Comparison of ENCODE assay signal across 14 cellular contexts in genomic region chr6:31307669-31308049, GRCh38. TPM values are rescaled to one million over a fixed set of nuclear protein-coding genes. Genes with fewer than 3 reads are reported as not detected.
DNase-seq lines count a peak whose midpoint lies in the region; ATAC-seq and TF ChIP-seq lines count a peak whose summit lies in the region.
"Had no signal": no experiment of that assay in that cellular context is flagged by ENCODE, and none has a peak within 500 bp of the region (broad histone marks: within the 10 kb centered on the region; RNA-seq: fewer than 3 reads in every experiment).

No MANE protein-coding gene starts in this region.

- H3K79me2 ChIP-seq in PC-3 (ENCODE audit: low read length) = no peaks in the 10 kb centered on the region

- no peak for DNase-seq in stimulated activated naive CD8-positive, alpha-beta T cell treated with anti-CD3 and anti-CD28 coated beads, Interleukin-15, Interleukin-2, amounts not matched to agents 100 U/mL and 50 U/mL, for 24 hours
- peak; percentile 11 for DNase-seq in dedifferentiated amniotic fluid mesenchymal stem cell (ENCODE audit: extremely low spot score)
- DNase-seq in neuronal stem cell (ENCODE audit: low spot score) = no peak
- DNase-seq in NCI-H1930 (lab: John Stamatoyannopoulos, UW) = no peak
- no peak for DNase-seq in COR-L47 (lab: John Stamatoyannopoulos, UW)
- no peak for DNase-seq in PC-3
- DNase-seq: SIG-M5 had no signal

- WGBS in neuronal stem cell (ENCODE audit: extremely low coverage in 2 of 2, insufficient read length in 2 of 2, insufficient replicate concordance in 1 of 2), 2 donors = no CpG with 5 or more reads among the region's 14 CpGs

- H3K4me3 ChIP-seq in neuronal stem cell (ENCODE audit: low read length in 2 of 2) = no peak overlapping the region
- no peak overlapping the region for H3K4me3 ChIP-seq in PC-3 (ENCODE audit: low read length)

- H3K27me3 ChIP-seq in neuronal stem cell (ENCODE audit: control insufficient read depth in 3 of 3, insufficient read depth in 3 of 3, low read depth in 1 of 3, low read length in 3 of 3) (peaks cover 0 to 19% (median 6%) of the 10 kb centered on the region in 3 experiments), PC-3 (ENCODE audit: low read length) (0 out of 2 replicates have a peak, but pooled peaks cover 5% of the 10 kb centered on the region)

- no peak overlapping the region for H4K91ac ChIP-seq in neuronal stem cell (ENCODE audit: low read depth, low read length, poor library complexity)

- H4K8ac ChIP-seq in neuronal stem cell (ENCODE audit: low read depth, low read length) = no peak overlapping the region

- H3K9me3 ChIP-seq in neuronal stem cell (replicated peaks in 1 of 2; ENCODE audit: control insufficient read depth in 2 of 2, insufficient read depth in 1 of 2, low read depth in 1 of 2, low read length in 2 of 2) (peaks cover 0 to 3% of the 10 kb centered on the region in 2 donors), PC-3 (ENCODE audit: low read length) (no peaks in the 10 kb centered on the region)

- no peaks in the 10 kb centered on the region for H4K20me1 ChIP-seq in PC-3 (ENCODE audit: low read length)

- no peaks in the 10 kb centered on the region for H3F3A ChIP-seq in PC-3 (ENCODE audit: low read length, unreplicated experiment)

- H3K4me1 Mint-ChIP-seq in stimulated activated naive CD8-positive, alpha-beta T cell treated with anti-CD3 and anti-CD28 coated beads, Interleukin-15, Interleukin-2, amounts not matched to agents 100 ng/mL and 50 ng/mL, for 24 hours (ENCODE audit: low read depth) = peaks cover 6% of the 10 kb centered on the region

- H3K9me2 ChIP-seq in PC-3 (replicated peaks; ENCODE audit: low read length) = no peaks in the 10 kb centered on the region

- no peak overlapping the region for H3K27ac ChIP-seq in neuronal stem cell (replicated peaks; ENCODE audit: low read length)
- no peak overlapping the region for H3K27ac ChIP-seq in PC-3 (ENCODE audit: low read length)
- H3K27ac ChIP-seq: C4-2B had no signal

- H3K4me1 ChIP-seq in neuronal stem cell (ENCODE audit: control insufficient read depth in 2 of 2, insufficient read depth in 1 of 2, low read depth in 1 of 2, low read length in 2 of 2) = no peaks in the 10 kb centered on the region
- H3K4me1 ChIP-seq in PC-3 (ENCODE audit: insufficient read depth, low read length) = no peaks in the 10 kb centered on the region

- POLR2A ChIA-PET in PC-3 (lab: Charles Lee; ENCODE audit: unreplicated experiment) = interaction anchor here (0.7 kb wide), 1 partner anchor 13 kb away, joined by 3 read pairs; no protein-coding TSS in a partner anchor

- ATAC-seq in stimulated activated naive CD8-positive, alpha-beta T cell treated with anti-CD3 and anti-CD28 coated beads, Interleukin-15, Interleukin-2, amounts not matched to agents 100 U/mL and 50 U/mL, for 24 hours = no peak
- ATAC-seq in GM18861 (IDR thresholded peaks at IDR 0.05; ENCODE audit: unreplicated experiment) = no peak
- no peak for ATAC-seq in PC-3

- no peak overlapping the region for H2BK12ac ChIP-seq in neuronal stem cell (ENCODE audit: low read length)

- no peak overlapping the region for H3K27ac Mint-ChIP-seq in stimulated activated naive CD8-positive, alpha-beta T cell treated with anti-CD3 and anti-CD28 coated beads, Interleukin-15, Interleukin-2, amounts not matched to agents 100 ng/mL and 50 ng/mL, for 24 hours
- H3K27ac Mint-ChIP-seq: activated T-helper 1 cell treated with anti-CD3 and anti-CD28 coated beads, Interleukin-12 subunit alpha, Interleukin-12 subunit beta, Interleukin-2, Interleukin-4 antibody, amounts not matched to agents 30 ng/mL and 10 ng/mL and 1 ng/mL, durations not matched to agents 14 hours and 24 hours and 36 hours; natural killer cell treated with Interleukin-12 subunit alpha and Interleukin-12 subunit beta and Interleukin-15 and Interleukin-18, amount 100 ng/mL, for 72 hours; type B pancreatic cell had no signal

- no peaks in the 10 kb centered on the region for H3K36me3 Mint-ChIP-seq in stimulated activated naive CD8-positive, alpha-beta T cell treated with anti-CD3 and anti-CD28 coated beads, Interleukin-15, Interleukin-2, amounts not matched to agents 100 ng/mL and 50 ng/mL, for 24 hours (ENCODE audit: low read depth)
- H3K36me3 Mint-ChIP-seq: natural killer cell treated with Interleukin-12 subunit alpha and Interleukin-12 subunit beta and Interleukin-15 and Interleukin-18, amount 100 ng/mL, for 72 hours; type B pancreatic cell had no signal

- H2BK15ac ChIP-seq in neuronal stem cell (ENCODE audit: low read length) = no peak overlapping the region

- H3K79me1 ChIP-seq in neuronal stem cell (ENCODE audit: low read depth, low read length) = no peaks in the 10 kb centered on the region

- peaks cover 10% of the 10 kb centered on the region for H3K27me3 Mint-ChIP-seq in stimulated activated naive CD8-positive, alpha-beta T cell treated with anti-CD3 and anti-CD28 coated beads, Interleukin-15, Interleukin-2, amounts not matched to agents 100 ng/mL and 50 ng/mL, for 24 hours

- intact Hi-C loops in PC-3 (cut with micrococcal nuclease) = no loop called here

- peak overlapping the region; percentile 48 for H3K18ac ChIP-seq in neuronal stem cell (ENCODE audit: low read length)

- H3K23ac ChIP-seq in neuronal stem cell (ENCODE audit: low read depth, low read length, poor library complexity) = peak overlapping the region; percentile 31

- H3K36me3 ChIP-seq in neuronal stem cell (replicated peaks in 1 of 2; ENCODE audit: control insufficient read depth in 2 of 2, insufficient read depth in 2 of 2, low read length in 2 of 2) = no peaks in the 10 kb centered on the region
- no peaks in the 10 kb centered on the region for H3K36me3 ChIP-seq in PC-3 (ENCODE audit: low read depth, low read length)

- TF ChIP-seq CTCF in PC-3 (conservative IDR thresholded peaks at IDR 0.05; ENCODE audit: low read depth, low read length) = no peak

- peak overlapping the region; percentile 17 for H3K4me3 Mint-ChIP-seq in stimulated activated naive CD8-positive, alpha-beta T cell treated with anti-CD3 and anti-CD28 coated beads, Interleukin-15, Interleukin-2, amounts not matched to agents 100 ng/mL and 50 ng/mL, for 24 hours
- H3K4me3 Mint-ChIP-seq: type B pancreatic cell had no signal

- peak overlapping the region; percentile 26 for H2AK5ac ChIP-seq in neuronal stem cell (ENCODE audit: low read depth, low read length)

- no peak overlapping the region for H2BK120ac ChIP-seq in neuronal stem cell (ENCODE audit: low read depth, low read length)

- H2AFZ ChIP-seq in neuronal stem cell (ENCODE audit: low read length) (no peak overlapping the region), PC-3 (ENCODE audit: low read length) (no peak overlapping the region)

- no peaks in the 10 kb centered on the region for H3K9me3 Mint-ChIP-seq in stimulated activated naive CD8-positive, alpha-beta T cell treated with anti-CD3 and anti-CD28 coated beads, Interleukin-15, Interleukin-2, amounts not matched to agents 100 ng/mL and 50 ng/mL, for 24 hours
- H3K9me3 Mint-ChIP-seq: activated T-helper 1 cell treated with anti-CD3 and anti-CD28 coated beads, Interleukin-12 subunit alpha, Interleukin-12 subunit beta, Interleukin-2, Interleukin-4 antibody, amounts not matched to agents 30 ng/mL and 10 ng/mL and 1 ng/mL, durations not matched to agents 14 hours and 24 hours and 36 hours; natural killer cell treated with Interleukin-12 subunit alpha and Interleukin-12 subunit beta and Interleukin-15 and Interleukin-18, amount 100 ng/mL, for 72 hours; T-helper 1 cell treated with Interleukin-12 subunit alpha and Interleukin-12 subunit beta and Interleukin-4 antibody, amounts not matched to agents 30 μg/mL and 1 μg/mL, for 36 hours; type B pancreatic cell had no signal

- H3K4me2 ChIP-seq in neuronal stem cell (ENCODE audit: insufficient read depth, low read length, poor library complexity, severe bottlenecking) (no peak overlapping the region), PC-3 (ENCODE audit: low read length) (no peak overlapping the region)

- no peak overlapping the region for H3K4ac ChIP-seq in neuronal stem cell (ENCODE audit: low read length)

- CTCF ChIA-PET in PC-3 (lab: Charles Lee) = no interaction called here

- BruUV-seq in PC-3 (replicated peaks; lab: Mats Ljungman, UMichigan) = no TSS peak

- H3K9ac ChIP-seq in neuronal stem cell (ENCODE audit: low read depth, low read length, poor library complexity) (no peak overlapping the region), PC-3 (ENCODE audit: low read length) (no peak overlapping the region)

- no peak overlapping the region for H2BK5ac ChIP-seq in neuronal stem cell (ENCODE audit: low read length)

- H3K14ac ChIP-seq in neuronal stem cell (ENCODE audit: low read length) = no peak overlapping the region

RNA-seq across cellular contexts. Expression of gene HLA-C, which starts 35.8 kb away (rescaled TPM):
- polyA plus RNA-seq in neuronal stem cell (2013, experiment 1 of 2) = 101 TPM
- 97.0 TPM for polyA plus RNA-seq in neuronal stem cell (2013, experiment 2 of 2)
- 219 and 252 TPM in 2 replicates for total RNA-seq in PC-3 (2014; rRNA removed)

RNA-seq across cellular contexts. Expression of gene HLA-B, which starts 49.3 kb away (rescaled TPM):
- polyA plus RNA-seq in neuronal stem cell (2013, experiment 1 of 2) = 40.0 TPM
- 38.4 TPM for polyA plus RNA-seq in neuronal stem cell (2013, experiment 2 of 2)
- total RNA-seq in PC-3 (2014; rRNA removed) = 55.4 and 168 TPM in 2 replicates
